Comparison of ENCODE assay signal across 8 cellular contexts in the genomic region with DNA sequence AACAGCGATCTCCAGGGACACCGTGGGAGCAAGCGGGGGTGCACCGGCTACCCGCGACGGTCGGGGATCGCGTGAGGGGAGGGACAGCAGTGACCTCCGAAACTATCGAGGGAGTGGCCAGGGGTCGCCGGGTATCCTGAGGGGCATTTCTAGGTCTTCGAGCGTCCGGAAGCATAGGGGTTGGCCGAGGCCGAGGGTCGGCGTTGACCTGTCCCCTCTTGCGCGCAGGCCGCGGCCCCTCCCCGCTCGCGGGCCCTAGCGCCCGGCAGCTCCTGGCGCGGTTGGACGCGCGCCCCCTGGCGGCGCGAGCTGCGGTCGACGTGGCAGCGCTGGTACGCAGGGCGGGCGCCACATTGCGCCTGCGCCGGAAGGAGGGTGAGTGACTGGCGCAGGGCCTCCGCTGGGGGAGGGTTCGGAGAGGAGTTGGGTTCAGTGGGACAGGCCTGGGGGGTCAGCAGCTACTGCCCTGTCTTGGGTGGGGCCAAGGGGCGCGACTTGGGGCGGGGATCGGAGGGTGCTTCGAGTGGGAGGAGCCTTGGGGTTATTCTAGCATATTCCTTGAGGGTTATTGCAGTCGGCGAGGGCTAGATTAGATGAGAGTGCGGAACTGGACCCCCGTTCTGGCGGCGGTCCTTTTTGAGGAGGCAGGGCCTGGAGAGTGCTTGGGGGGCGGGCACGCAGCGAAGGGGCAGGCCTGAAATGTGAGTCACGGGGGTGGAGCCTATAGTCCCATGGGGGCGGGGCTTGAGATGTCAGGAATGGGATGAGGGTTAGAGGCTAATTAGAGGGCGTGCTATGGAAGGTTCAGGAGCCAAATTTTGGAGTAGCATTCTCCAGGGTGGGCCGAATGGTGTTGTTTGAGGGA. TPM values are rescaled to one million over a fixed set of nuclear protein-coding genes. Genes with fewer than 3 reads are reported as not detected.
DNase-seq lines count a peak whose midpoint lies in the region; ATAC-seq and TF ChIP-seq lines count a peak whose summit lies in the region.

No MANE protein-coding gene starts in this region.

- ATAC-seq in HG02571 (IDR thresholded peaks at IDR 0.05; ENCODE audit: unreplicated experiment): peak; percentile 46
- ATAC-seq in psoas muscle: peak; percentile 64 to 73 (median 70)

- H3K9me3 ChIP-seq in right atrium auricular region (no peaks in the 10 kb centered on the region), psoas muscle (no peaks in the 10 kb centered on the region), vagina (no peaks in the 10 kb centered on the region)

- peak in 1 of 2 donors; percentile 34 for TF ChIP-seq POLR2A in vagina (IDR thresholded peaks at IDR 0.05)

- intact Hi-C loops in psoas muscle (cut with DNase I) (loop anchor here in 1 of 2 donors (5.0 kb wide), 1 partner anchor 41 kb away; a partner anchor contains a TSS), vagina (cut with DNase I) (no loop called here)

- H3K4me3 ChIP-seq in right atrium auricular region (peak overlapping the region; percentile 33 to 45), psoas muscle (peak overlapping the region; percentile 59), vagina (peak overlapping the region; percentile 43 to 44)

- 0 to 34% (median 1%) methylated on average over 12 to 68 of the region's 69 CpGs for WGBS in psoas muscle, 3 donors

- peaks cover 0 to 9% of the 10 kb centered on the region in 2 donors for H3K4me1 ChIP-seq in right atrium auricular region
- no peaks in the 10 kb centered on the region for H3K4me1 ChIP-seq in psoas muscle
- H3K4me1 ChIP-seq in vagina: no peaks in the 10 kb centered on the region

- H3K36me3 ChIP-seq in right atrium auricular region (no peaks in the 10 kb centered on the region), psoas muscle (ENCODE audit: insufficient read depth in 1 of 2, low read depth in 1 of 2) (no peaks in the 10 kb centered on the region), vagina (no peaks in the 10 kb centered on the region)

- peak; percentile 87 for DNase-seq in GM03348 (ENCODE audit: low spot score)
- DNase-seq in NCI-H1105 treated with DMSO at 0.1 percent for 48 hours (lab: John Stamatoyannopoulos, UW): peak; percentile 69
- peak; percentile 64 to 85 (median 71) for DNase-seq in T-helper 1 cell
- peak; percentile 89 for DNase-seq in right atrium auricular region (ENCODE audit: low spot score)
- DNase-seq in psoas muscle: peak; percentile 87 to 95
- no peak for DNase-seq in vagina (ENCODE audit: extremely low spot score in 2 of 2)

- H3K27me3 ChIP-seq in right atrium auricular region: no peaks in the 10 kb centered on the region
- H3K27me3 ChIP-seq in psoas muscle (ENCODE audit: insufficient read depth in 3 of 3, low read length in 2 of 3): no peaks in the 10 kb centered on the region
- H3K27me3 ChIP-seq in vagina: no peaks in the 10 kb centered on the region

- H3K27ac ChIP-seq in angular gyrus (ENCODE audit: low read depth, low read length) (peak overlapping the region; percentile 99), right atrium auricular region (peak overlapping the region; percentile 91 to 92), psoas muscle (peak overlapping the region; percentile 93), vagina (peak overlapping the region; percentile 97)

- peak; percentile 72 to 82 for TF ChIP-seq CTCF in right atrium auricular region (IDR thresholded peaks at IDR 0.05)
- peak; percentile 77 for TF ChIP-seq CTCF in psoas muscle (IDR thresholded peaks at IDR 0.05)
- TF ChIP-seq CTCF in vagina (IDR thresholded peaks at IDR 0.05): peak; percentile 28 to 67 (median 48)

RNA-seq across cellular contexts. Expression of a gene that starts 1.2 kb away (rescaled TPM):
- total RNA-seq in right atrium auricular region (10 to 100 TPM; 18.9 to 23.4 TPM), psoas muscle (1 to 10 TPM; 2.9 to 3.7 (median 3.5) TPM), vagina (2.2 TPM)
- polyA plus RNA-seq in psoas muscle: 1 to 10 TPM; 5.2 to 8.0 (median 5.3) TPM

RNA-seq across cellular contexts. Expression of a gene that starts 7.9 kb away (rescaled TPM):
- 10 to 100 TPM; 47.8 to 64.8 TPM for total RNA-seq in right atrium auricular region
- 10 to 100 TPM; 17.8 to 80.7 (median 74.0) TPM for total RNA-seq in psoas muscle
- 100 to 1,000 TPM in 2 of 3 donors, 10 to 100 TPM in 1; 76.5 to 320 (median 113) TPM for polyA plus RNA-seq in psoas muscle
- total RNA-seq in vagina: 81.3 TPM

RNA-seq across cellular contexts. Expression of a gene that starts 22.4 kb away (rescaled TPM):
- total RNA-seq in right atrium auricular region (10 to 100 TPM in 1 of 2 donors, 1 to 10 TPM in 1; 7.2 to 12.7 TPM), psoas muscle (10 to 100 TPM; 14.1 to 17.6 (median 16.3) TPM), vagina (26.5 TPM)
- polyA plus RNA-seq in psoas muscle: 10 to 100 TPM in 2 of 3 donors, 1 to 10 TPM in 1; 7.5 to 23.6 (median 18.1) TPM

RNA-seq across cellular contexts. Expression of a gene that starts 36.2 kb away (rescaled TPM):
- 1 to 10 TPM; 2.8 to 3.5 TPM for total RNA-seq in right atrium auricular region
- total RNA-seq in psoas muscle: 1 to 10 TPM in 2 of 4 donors, under 1 TPM in 2; 0.37 to 1.2 (median 0.83) TPM
- 1 to 10 TPM in 2 of 3 donors, under 1 TPM in 1; 0.76 to 1.6 (median 1.4) TPM for polyA plus RNA-seq in psoas muscle
- total RNA-seq in vagina: 11.0 TPM

RNA-seq across cellular contexts. Expression of a gene that starts 40.3 kb away (rescaled TPM):
- total RNA-seq in right atrium auricular region: 10 to 100 TPM; 17.7 to 26.1 TPM
- total RNA-seq in psoas muscle: 10 to 100 TPM; 26.7 to 28.8 (median 27.7) TPM
- polyA plus RNA-seq in psoas muscle: 10 to 100 TPM; 25.9 to 29.4 (median 26.9) TPM
- 17.7 TPM for total RNA-seq in vagina

Comparison
In these comparisons a context has a peak if more than half of its experiments do, and no peak if none do; other contexts are left out.
1. DNase-seq: peak in GM03348 (single experiment), NCI-H1105 treated with DMSO at 0.1 percent for 48 hours (single experiment), T-helper 1 cell (5 of 5), right atrium auricular region (single experiment) and psoas muscle (2 of 2); none in vagina (0 of 2).
2. Peak in every context shown above with its lines, with median percentiles within 50 percentile points of each other: H3K27ac ChIP-seq, H3K4me3 ChIP-seq and CTCF ChIP-seq.